Comparison of ENCODE assay signal across 8 cellular contexts in the genomic region with DNA sequence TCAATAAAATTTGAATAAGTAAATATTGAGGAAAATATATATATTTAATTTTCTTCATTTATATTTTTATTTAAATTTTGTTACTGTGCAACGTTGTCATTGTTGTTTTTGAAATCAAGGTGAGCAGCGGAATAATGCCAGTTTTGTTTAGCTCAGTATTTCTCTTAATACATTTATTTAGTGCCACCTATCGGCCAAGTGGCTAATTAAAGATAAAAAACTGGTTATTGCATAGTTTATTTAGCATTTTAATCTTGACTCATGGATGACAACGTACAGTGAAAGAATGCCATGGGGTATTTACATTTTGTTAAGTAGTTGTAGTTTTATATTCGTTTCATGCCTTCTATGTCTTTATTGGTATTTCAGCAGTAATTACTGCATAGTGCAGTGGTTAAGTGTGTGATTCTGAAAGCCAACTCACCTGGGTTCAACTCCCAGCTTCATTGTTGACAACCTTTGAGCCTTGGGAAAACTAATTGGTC.
DNase-seq lines count a peak whose midpoint lies in the region; ATAC-seq and TF ChIP-seq lines count a peak whose summit lies in the region.

No MANE protein-coding gene starts in this region.

- intact Hi-C loops in body of pancreas (cut with DNase I): loop anchor here (10.0 kb wide), 1 partner anchor 570 kb away; no protein-coding TSS in a partner anchor

- H3K27me3 ChIP-seq in BJ (ENCODE audit: control insufficient read depth, insufficient read depth, low read length) (no peaks in the 10 kb centered on the region), body of pancreas (no peaks in the 10 kb centered on the region)

- H3K4me3 ChIP-seq in BJ (ENCODE audit: low read depth, low read length): no peak overlapping the region
- H3K4me3 ChIP-seq in body of pancreas: no peak overlapping the region

- POLR2A ChIA-PET in BJ (lab: Charles Lee): interaction anchor here (0.7 kb wide), 1 partner anchor 71 kb away, joined by 5 read pairs; no protein-coding TSS in a partner anchor

- peak; percentile 45 for TF ChIP-seq CTCF in BJ (IDR thresholded peaks at IDR 0.05; ENCODE audit: insufficient read depth, low read depth, low read length)
- TF ChIP-seq CTCF in GM20000 (IDR thresholded peaks at IDR 0.05; ENCODE audit: extremely low read depth, missing control alignments): peak; percentile 43
- TF ChIP-seq CTCF in body of pancreas (IDR thresholded peaks at IDR 0.05): peak in 6 of 7 experiments; percentile 41 to 67 (median 62)

- TF ChIP-seq POLR2A in body of pancreas (IDR thresholded peaks at IDR 0.05): no peak

- no peak overlapping the region for H3K27ac ChIP-seq in body of pancreas

- DNase-seq in BJ (ENCODE audit: low read depth) (no peak), GM20000 (ENCODE audit: low spot score) (peak; percentile 19), NCI-H2171 treated with DMSO at 0.1 percent for 48 hours (lab: John Stamatoyannopoulos, UW) (peak; percentile 16), body of pancreas (peak in 1 of 4 donors; percentile 19), lung microvascular endothelial cell (ENCODE audit: low read depth in 2 of 2) (peak; percentile 41 to 60)
- no peak for DNase-seq in activated T-cell treated with anti-CD3 and anti-CD28 coated beads, Interleukin-2, amount 50 U/mL, for 1 hour
- no peak for DNase-seq in stimulated activated CD4-positive, alpha-beta T cell treated with anti-CD3 and anti-CD28 coated beads, Interleukin-15, amount 100 ng/mL, for 24 hours

- no peaks in the 10 kb centered on the region for H3K9me3 ChIP-seq in body of pancreas

- 2 to 5% methylated on average over 5 of the region's 5 CpGs for WGBS in body of pancreas, 2 donors

- no peaks in the 10 kb centered on the region for H3K36me3 ChIP-seq in BJ (ENCODE audit: control insufficient read depth, insufficient read depth, low read length)
- no peaks in the 10 kb centered on the region for H3K36me3 ChIP-seq in body of pancreas (replicated peaks in 1 of 2; ENCODE audit: insufficient read depth in 1 of 2, low read depth in 2 of 2)

- CTCF ChIA-PET in BJ (lab: Yijun Ruan, JAX): interaction anchor here (0.6 to 6.2 kb wide), 33 partner anchors 9 to 655 kb away, joined by 3 to 31 read pairs (median 4); no protein-coding TSS in a partner anchor

- H3K4me1 ChIP-seq in body of pancreas: no peaks in the 10 kb centered on the region

- ATAC-seq in body of pancreas: no peak
- no peak for ATAC-seq in HG03097 (IDR thresholded peaks at IDR 0.05; ENCODE audit: low FRiP score, unreplicated experiment)

Comparison
In these comparisons a context has a peak if more than half of its experiments do, and no peak if none do; other contexts are left out.
1. DNase-seq: peak in GM20000 (single experiment), NCI-H2171 treated with DMSO at 0.1 percent for 48 hours (single experiment) and lung microvascular endothelial cell (2 of 2); none in BJ (single experiment), activated T-cell treated with anti-CD3 and anti-CD28 coated beads, Interleukin-2, amount 50 U/mL, for 1 hour (single experiment) and stimulated activated CD4-positive, alpha-beta T cell treated with anti-CD3 and anti-CD28 coated beads, Interleukin-15, amount 100 ng/mL, for 24 hours (single experiment).
2. Peak in every context shown above with its lines, with median percentiles within 50 percentile points of each other: CTCF ChIP-seq.